23 cellular contexts compared by ENCODE assay signal in genomic region chr1:36303650-36304360, GRCh38. TPM values are rescaled to one million over a fixed set of nuclear protein-coding genes. Genes with fewer than 3 reads are reported as not detected.
DNase-seq lines count a peak whose midpoint lies in the region; ATAC-seq and TF ChIP-seq lines count a peak whose summit lies in the region.
"Had no signal": no experiment of that assay in that cellular context is flagged by ENCODE, and none has a peak within 500 bp of the region (broad histone marks: within the 10 kb centered on the region; RNA-seq: fewer than 3 reads in every experiment).

No MANE protein-coding gene starts in this region.

- H3K4me3 ChIP-seq in sigmoid colon (no peak overlapping the region), PC-9 (no peak overlapping the region)
- H3K4me3 ChIP-seq: BLaER1, HAP-1, lung, prostate gland, smooth muscle cell had no signal

- BruUV-seq in PC-9 (replicated peaks; lab: Mats Ljungman, UMichigan), result no TSS peak

- no peak overlapping the region for H2AFZ ChIP-seq in PC-9

- peaks cover 19% of the 10 kb centered on the region for H3K79me2 ChIP-seq in PC-9 (ENCODE audit: low read depth)

- TF ChIP-seq EP300 in sigmoid colon (IDR thresholded peaks at IDR 0.05), result no peak

- H3K9me2 ChIP-seq in PC-9 (ENCODE audit: insufficient read depth), result no peaks in the 10 kb centered on the region

- WGBS in sigmoid colon, 2 donors, result 93 to 95% methylated on average over 23 of the region's 23 CpGs

- H3K9me3 Mint-ChIP-seq in activated CD8-positive, alpha-beta T cell treated with anti-CD3 and anti-CD28 coated beads for 36 hours, result no peaks in the 10 kb centered on the region
- H3K9me3 Mint-ChIP-seq in activated CD8-positive, alpha-beta T cell treated with anti-CD3 and anti-CD28 coated beads, Interleukin-2, amount 10 ng/mL, durations not matched to agents 7 days and 5 days (ENCODE audit: insufficient read depth), result no peaks in the 10 kb centered on the region
- H3K9me3 Mint-ChIP-seq in central memory CD8-positive, alpha-beta T cell, result no peaks in the 10 kb centered on the region

- intact Hi-C loops in activated CD8-positive, alpha-beta T cell treated with anti-CD3 and anti-CD28 coated beads for 36 hours (cut with micrococcal nuclease), result no loop called here
- intact Hi-C loops in sigmoid colon (cut with DNase I), result no loop called here
- intact Hi-C loops in PC-9 (cut with micrococcal nuclease; ENCODE audit: unreplicated experiment), result loop anchor here (10.0 kb wide), 1 partner anchor 81 kb away; the partner anchor contains the start of gene STK40
- intact Hi-C loops in posterior vena cava (cut with DNase I), result no loop called here

- no peak overlapping the region for H3K4me3 Mint-ChIP-seq in activated CD8-positive, alpha-beta T cell treated with anti-CD3 and anti-CD28 coated beads for 36 hours
- H3K4me3 Mint-ChIP-seq in activated CD8-positive, alpha-beta T cell treated with anti-CD3 and anti-CD28 coated beads, Interleukin-2, amount 10 ng/mL, durations not matched to agents 7 days and 5 days, result no peak overlapping the region
- no peak overlapping the region for H3K4me3 Mint-ChIP-seq in central memory CD8-positive, alpha-beta T cell

- peaks cover 17 to 56% (median 49%) of the 10 kb centered on the region in 4 donors for H3K36me3 ChIP-seq in sigmoid colon
- peaks cover 24% of the 10 kb centered on the region for H3K36me3 ChIP-seq in PC-9 (ENCODE audit: low read depth)

- H3K4me1 ChIP-seq in sigmoid colon (peaks cover 2 to 25% (median 19%) of the 10 kb centered on the region in 4 donors), PC-9 (replicated peaks; ENCODE audit: insufficient read depth) (peaks cover 30% of the 10 kb centered on the region)

- H3K27ac ChIP-seq in RWPE1, result peak overlapping the region; percentile 36
- H3K27ac ChIP-seq in sigmoid colon, result no peak overlapping the region
- no peak overlapping the region for H3K27ac ChIP-seq in PC-9
- H3K27ac ChIP-seq: BLaER1, KMS-11 had no signal

- H3K4me2 ChIP-seq in PC-9, result no peak overlapping the region
- H3K4me2 ChIP-seq: BLaER1, KMS-11, smooth muscle cell had no signal

- no peaks in the 10 kb centered on the region for H3K27me3 ChIP-seq in sigmoid colon
- no peaks in the 10 kb centered on the region for H3K27me3 ChIP-seq in PC-9 (ENCODE audit: insufficient read depth, low read depth)
- H3K27me3 ChIP-seq: BLaER1 had no signal

- H3K4me1 Mint-ChIP-seq in activated CD8-positive, alpha-beta T cell treated with anti-CD3 and anti-CD28 coated beads for 36 hours (ENCODE audit: low read depth), result peaks cover 50% of the 10 kb centered on the region
- peaks cover 27% of the 10 kb centered on the region for H3K4me1 Mint-ChIP-seq in activated CD8-positive, alpha-beta T cell treated with anti-CD3 and anti-CD28 coated beads, Interleukin-2, amount 10 ng/mL, durations not matched to agents 7 days and 5 days (ENCODE audit: low read depth)
- H3K4me1 Mint-ChIP-seq in central memory CD8-positive, alpha-beta T cell, result peaks cover 5% of the 10 kb centered on the region

- no peaks in the 10 kb centered on the region for H4K20me1 ChIP-seq in PC-9 (ENCODE audit: insufficient read depth)

- peaks cover 58% of the 10 kb centered on the region for H3F3A ChIP-seq in PC-9 (ENCODE audit: insufficient read depth, low read depth)

- no peak for TF ChIP-seq CTCF in activated CD8-positive, alpha-beta T cell treated with anti-CD3 and anti-CD28 coated beads for 36 hours (IDR thresholded peaks at IDR 0.05)
- TF ChIP-seq CTCF in RWPE1 (conservative IDR thresholded peaks at IDR 0.05; ENCODE audit: low read depth), result no peak
- no peak for TF ChIP-seq CTCF in sigmoid colon (IDR thresholded peaks at IDR 0.05)
- no peak for TF ChIP-seq CTCF in PC-9 (conservative IDR thresholded peaks at IDR 0.05)

- peaks cover 42% of the 10 kb centered on the region for H3K36me3 Mint-ChIP-seq in activated CD8-positive, alpha-beta T cell treated with anti-CD3 and anti-CD28 coated beads for 36 hours (ENCODE audit: low read depth)
- H3K36me3 Mint-ChIP-seq in activated CD8-positive, alpha-beta T cell treated with anti-CD3 and anti-CD28 coated beads, Interleukin-2, amount 10 ng/mL, durations not matched to agents 7 days and 5 days (ENCODE audit: low read depth), result peaks cover 53% of the 10 kb centered on the region
- peaks cover 51% of the 10 kb centered on the region for H3K36me3 Mint-ChIP-seq in central memory CD8-positive, alpha-beta T cell (ENCODE audit: insufficient read depth)

- POLR2A ChIA-PET in activated CD8-positive, alpha-beta T cell treated with anti-CD3 and anti-CD28 coated beads for 36 hours (lab: Charles Lee), result interaction anchor here (0.9 to 10.3 kb wide), 5 partner anchors 8 to 140 kb away, joined by 3 to 89 read pairs (median 3); partner anchors contain the start of gene EVA1B
- POLR2A ChIA-PET in activated CD8-positive, alpha-beta T cell treated with anti-CD3 and anti-CD28 coated beads, Interleukin-2, amount 10 ng/mL, durations not matched to agents 7 days and 5 days (lab: Charles Lee), result interaction anchor here (1.0 kb wide), 2 partner anchors 20 to 154 kb away, joined by 3 read pairs; partner anchors contain the start of gene TRAPPC3
- POLR2A ChIA-PET in RWPE1 (lab: Yijun Ruan, JAX; ENCODE audit: low non-redundant PET), result no interaction called here
- POLR2A ChIA-PET in PC-9 (lab: Charles Lee; ENCODE audit: unreplicated experiment), result no interaction called here

- H3K27me3 Mint-ChIP-seq in activated CD8-positive, alpha-beta T cell treated with anti-CD3 and anti-CD28 coated beads for 36 hours, result no peaks in the 10 kb centered on the region
- no peaks in the 10 kb centered on the region for H3K27me3 Mint-ChIP-seq in activated CD8-positive, alpha-beta T cell treated with anti-CD3 and anti-CD28 coated beads, Interleukin-2, amount 10 ng/mL, durations not matched to agents 7 days and 5 days (ENCODE audit: low read depth)
- no peaks in the 10 kb centered on the region for H3K27me3 Mint-ChIP-seq in central memory CD8-positive, alpha-beta T cell

- H3K9me3 ChIP-seq in sigmoid colon, result no peaks in the 10 kb centered on the region
- no peaks in the 10 kb centered on the region for H3K9me3 ChIP-seq in PC-9 (ENCODE audit: insufficient read depth, low read depth)
- H3K9me3 ChIP-seq: BLaER1, HAP-1, prostate gland had no signal

- no peak for TF ChIP-seq POLR2A in sigmoid colon (IDR thresholded peaks at IDR 0.05)

- ATAC-seq in activated CD8-positive, alpha-beta T cell treated with anti-CD3 and anti-CD28 coated beads for 36 hours, result no peak
- ATAC-seq in activated CD8-positive, alpha-beta T cell treated with anti-CD3 and anti-CD28 coated beads, Interleukin-2, amount 10 ng/mL, durations not matched to agents 7 days and 5 days, result no peak
- ATAC-seq in central memory CD8-positive, alpha-beta T cell (replicated peaks; ENCODE audit: extremely low read depth, poor library complexity, severe bottlenecking), result no peak

- no peak for DNase-seq in activated CD8-positive, alpha-beta T cell treated with anti-CD3 and anti-CD28 coated beads for 36 hours
- no peak for DNase-seq in activated CD8-positive, alpha-beta T cell treated with anti-CD3 and anti-CD28 coated beads, Interleukin-2, amount 10 ng/mL, durations not matched to agents 7 days and 5 days
- DNase-seq in RWPE1 (ENCODE audit: low spot score), result no peak
- no peak for DNase-seq in central memory CD8-positive, alpha-beta T cell (ENCODE audit: low spot score in 2 of 2)
- DNase-seq in sigmoid colon, result peak; percentile 61
- DNase-seq in PC-9, result no peak
- DNase-seq in posterior vena cava (ENCODE audit: low spot score), result no peak
- no peak for DNase-seq in activated CD4-positive, CD25-positive, alpha-beta regulatory T cell (lab: John Stamatoyannopoulos, UW)
- DNase-seq: activated CD4-positive, alpha-beta T cell treated with anti-CD3 and anti-CD28 coated beads for 1 hour; cerebellar nuclear complex; DMS 273 treated with DMSO at 0.1 percent for 48 hours; hippocampal formation; islet precursor cell; NCI-H2081; NCI-H510A treated with DMSO at 0.1 percent for 48 hours; SHP77; stimulated activated CD4-positive, alpha-beta T cell treated with anti-CD3 and anti-CD28 coated beads, Interleukin-4, amount 100 ng/mL, for 24 hours had no signal

- H3K27ac Mint-ChIP-seq in activated CD8-positive, alpha-beta T cell treated with anti-CD3 and anti-CD28 coated beads for 36 hours, result peak overlapping the region; percentile 52
- no peak overlapping the region for H3K27ac Mint-ChIP-seq in activated CD8-positive, alpha-beta T cell treated with anti-CD3 and anti-CD28 coated beads, Interleukin-2, amount 10 ng/mL, durations not matched to agents 7 days and 5 days
- H3K27ac Mint-ChIP-seq in central memory CD8-positive, alpha-beta T cell (ENCODE audit: low read depth), result peak overlapping the region; percentile 86

- CTCF ChIA-PET in activated CD8-positive, alpha-beta T cell treated with anti-CD3 and anti-CD28 coated beads for 36 hours (lab: Charles Lee), result interaction anchor here (3.1 kb wide), 1 partner anchor 17 kb away, joined by 10 read pairs; no protein-coding TSS in a partner anchor
- CTCF ChIA-PET in activated CD8-positive, alpha-beta T cell treated with anti-CD3 and anti-CD28 coated beads, Interleukin-2, amount 10 ng/mL, durations not matched to agents 7 days and 5 days (lab: Charles Lee), result interaction anchor here (5.5 kb wide), 1 partner anchor 18 kb away, joined by 24 read pairs; no protein-coding TSS in a partner anchor
- CTCF ChIA-PET in RWPE1 (lab: Yijun Ruan, JAX), result interaction anchor here (0.7 kb wide), 1 partner anchor 157 kb away, joined by 3 read pairs; no protein-coding TSS in a partner anchor
- CTCF ChIA-PET in PC-9 (lab: Charles Lee), result interaction anchor here (0.6 kb wide), 1 partner anchor 18 kb away, joined by 3 read pairs; no protein-coding TSS in a partner anchor

RNA-seq across cellular contexts. Expression of gene SH3D21, which starts 2.4 kb away (rescaled TPM):
- total RNA-seq in activated CD8-positive, alpha-beta T cell treated with anti-CD3 and anti-CD28 coated beads for 36 hours, result 10 to 100 TPM; 17.8 to 21.0 TPM
- 10 to 100 TPM; 14.6 to 15.3 TPM for total RNA-seq in activated CD8-positive, alpha-beta T cell treated with anti-CD3 and anti-CD28 coated beads, Interleukin-2, amount 10 ng/mL, durations not matched to agents 7 days and 5 days
- total RNA-seq in sigmoid colon (1 to 10 TPM in 2 of 4 donors, under 1 TPM in 2; 0.16 to 3.0 (median 1.0) TPM), PC-9 (2021) (18.3 and 25.9 TPM in 2 replicates), posterior vena cava (1 to 10 TPM; 1.6 to 2.8 TPM)
- polyA plus RNA-seq in sigmoid colon, result 1 to 10 TPM; 1.8 to 7.4 (median 5.8) TPM

RNA-seq across cellular contexts. Expression of gene EVA1B, which starts 19.6 kb away (rescaled TPM):
- total RNA-seq in activated CD8-positive, alpha-beta T cell treated with anti-CD3 and anti-CD28 coated beads for 36 hours, result 1 to 10 TPM; 5.8 to 6.5 TPM
- total RNA-seq in activated CD8-positive, alpha-beta T cell treated with anti-CD3 and anti-CD28 coated beads, Interleukin-2, amount 10 ng/mL, durations not matched to agents 7 days and 5 days, result 10 to 100 TPM; 12.3 to 13.3 TPM
- 100 to 1,000 TPM in 1 of 4 donors, 10 to 100 TPM in 3; 46.7 to 102 (median 71.0) TPM for total RNA-seq in sigmoid colon
- polyA plus RNA-seq in sigmoid colon, result 10 to 100 TPM in 2 of 3 donors, 1 to 10 TPM in 1; 5.8 to 18.0 (median 17.2) TPM
- total RNA-seq in PC-9 (2021), result 12.4 and 20.5 TPM in 2 replicates
- total RNA-seq in posterior vena cava, result 10 to 100 TPM; 38.0 to 39.5 TPM

Comparison
In these comparisons a context has a peak if more than half of its experiments do, and no peak if none do; other contexts are left out.
1. POLR2A ChIA-PET loops: an anchor here in activated CD8-positive, alpha-beta T cell treated with anti-CD3 and anti-CD28 coated beads for 36 hours (0.9 to 10.3 kb wide) and activated CD8-positive, alpha-beta T cell treated with anti-CD3 and anti-CD28 coated beads, Interleukin-2, amount 10 ng/mL, durations not matched to agents 7 days and 5 days (1.0 kb wide); none called in RWPE1 and PC-9.